1 cellular context compared by ENCODE assay signal in the genomic region with DNA sequence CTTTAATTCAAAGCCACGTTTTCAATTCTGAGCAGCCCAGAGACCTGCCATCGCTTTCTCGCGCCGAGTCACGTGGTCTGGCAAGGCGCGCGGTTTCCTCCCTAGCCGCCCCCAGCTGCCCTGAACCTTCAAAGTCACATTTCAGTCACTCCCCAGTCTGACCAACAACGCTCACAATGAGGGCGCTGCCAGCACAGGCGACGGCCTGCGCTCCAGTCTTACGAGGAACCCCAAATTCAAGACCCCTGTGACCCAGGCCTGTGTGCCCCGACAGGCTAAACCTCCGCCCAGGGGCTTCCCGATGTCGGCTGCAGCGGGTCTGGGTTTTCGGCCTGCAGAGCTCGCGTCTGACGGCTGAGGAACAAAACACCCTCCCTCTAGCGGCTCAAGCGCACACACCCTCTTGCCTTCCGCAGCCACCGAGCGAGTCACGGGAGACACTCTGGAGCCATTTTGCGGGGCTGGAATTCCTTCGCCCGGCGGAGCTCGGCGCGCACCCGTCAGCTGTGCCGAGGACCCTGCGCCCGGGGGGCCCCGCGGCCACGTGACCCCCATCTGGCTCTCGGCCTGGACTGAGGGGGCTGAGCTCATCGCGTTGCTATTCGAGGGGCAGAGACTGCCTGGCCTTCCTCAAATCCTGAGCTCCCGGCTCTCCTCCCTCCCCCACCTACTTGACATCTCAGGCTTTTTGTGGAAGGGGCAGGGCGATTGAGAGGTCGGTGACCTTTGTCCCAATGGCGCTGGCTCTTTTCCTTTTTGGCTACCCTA.
TF ChIP-seq lines count a peak whose summit lies in the region.

No MANE protein-coding gene starts in this region.

TF ChIP-seq in HepG2, 621 proteins besides CTCF, POLR2A, EP300 and RAD21 (continued from another document and continues in another):
- TF ChIP-seq, protein P1, sequence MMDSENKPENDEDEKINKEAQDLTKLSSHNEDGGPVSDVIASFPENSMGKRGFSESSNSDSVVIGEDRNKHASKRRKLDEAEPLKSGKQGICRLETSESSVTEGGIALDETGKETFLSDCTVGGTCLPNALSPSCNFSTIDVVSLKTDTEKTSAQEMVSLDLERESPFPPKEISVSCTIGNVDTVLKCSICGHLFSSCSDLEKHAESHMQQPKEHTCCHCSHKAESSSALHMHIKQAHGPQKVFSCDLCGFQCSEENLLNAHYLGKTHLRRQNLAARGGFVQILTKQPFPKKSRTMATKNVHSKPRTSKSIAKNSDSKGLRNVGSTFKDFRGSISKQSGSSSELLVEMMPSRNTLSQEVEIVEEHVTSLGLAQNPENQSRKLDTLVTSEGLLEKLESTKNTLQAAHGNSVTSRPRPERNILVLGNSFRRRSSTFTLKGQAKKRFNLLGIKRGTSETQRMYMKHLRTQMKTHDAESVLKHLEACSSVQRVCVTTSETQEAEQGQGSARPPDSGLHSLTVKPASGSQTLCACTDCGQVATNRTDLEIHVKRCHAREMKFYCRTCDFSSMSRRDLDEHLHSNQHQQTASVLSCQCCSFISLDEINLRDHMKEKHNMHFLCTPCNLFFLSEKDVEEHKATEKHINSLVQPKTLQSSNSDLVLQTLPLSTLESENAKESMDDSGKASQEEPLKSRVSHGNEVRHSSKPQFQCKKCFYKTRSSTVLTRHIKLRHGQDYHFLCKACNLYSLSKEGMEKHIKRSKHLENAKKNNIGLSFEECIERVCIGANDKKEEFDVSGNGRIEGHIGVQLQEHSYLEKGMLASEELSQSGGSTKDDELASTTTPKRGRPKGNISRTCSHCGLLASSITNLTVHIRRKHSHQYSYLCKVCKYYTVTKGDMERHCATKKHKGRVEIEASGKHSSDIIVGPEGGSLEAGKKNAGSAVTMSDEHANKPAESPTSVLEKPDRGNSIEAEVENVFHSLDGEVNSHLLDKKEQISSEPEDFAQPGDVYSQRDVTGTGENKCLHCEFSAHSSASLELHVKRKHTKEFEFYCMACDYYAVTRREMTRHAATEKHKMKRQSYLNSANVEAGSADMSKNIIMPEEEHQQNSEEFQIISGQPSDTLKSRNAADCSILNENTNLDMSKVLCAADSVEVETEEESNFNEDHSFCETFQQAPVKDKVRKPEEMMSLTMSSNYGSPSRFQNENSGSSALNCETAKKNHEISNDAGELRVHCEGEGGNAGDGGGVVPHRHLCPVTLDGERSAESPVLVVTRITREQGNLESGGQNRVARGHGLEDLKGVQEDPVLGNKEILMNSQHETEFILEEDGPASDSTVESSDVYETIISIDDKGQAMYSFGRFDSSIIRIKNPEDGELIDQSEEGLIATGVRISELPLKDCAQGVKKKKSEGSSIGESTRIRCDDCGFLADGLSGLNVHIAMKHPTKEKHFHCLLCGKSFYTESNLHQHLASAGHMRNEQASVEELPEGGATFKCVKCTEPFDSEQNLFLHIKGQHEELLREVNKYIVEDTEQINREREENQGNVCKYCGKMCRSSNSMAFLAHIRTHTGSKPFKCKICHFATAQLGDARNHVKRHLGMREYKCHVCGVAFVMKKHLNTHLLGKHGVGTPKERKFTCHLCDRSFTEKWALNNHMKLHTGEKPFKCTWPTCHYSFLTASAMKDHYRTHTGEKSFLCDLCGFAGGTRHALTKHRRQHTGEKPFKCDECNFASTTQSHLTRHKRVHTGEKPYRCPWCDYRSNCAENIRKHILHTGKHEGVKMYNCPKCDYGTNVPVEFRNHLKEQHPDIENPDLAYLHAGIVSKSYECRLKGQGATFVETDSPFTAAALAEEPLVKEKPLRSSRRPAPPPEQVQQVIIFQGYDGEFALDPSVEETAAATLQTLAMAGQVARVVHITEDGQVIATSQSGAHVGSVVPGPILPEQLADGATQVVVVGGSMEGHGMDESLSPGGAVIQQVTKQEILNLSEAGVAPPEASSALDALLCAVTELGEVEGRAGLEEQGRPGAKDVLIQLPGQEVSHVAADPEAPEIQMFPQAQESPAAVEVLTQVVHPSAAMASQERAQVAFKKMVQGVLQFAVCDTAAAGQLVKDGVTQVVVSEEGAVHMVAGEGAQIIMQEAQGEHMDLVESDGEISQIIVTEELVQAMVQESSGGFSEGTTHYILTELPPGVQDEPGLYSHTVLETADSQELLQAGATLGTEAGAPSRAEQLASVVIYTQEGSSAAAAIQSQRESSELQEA (CRISPR knock-in tag; IDR thresholded peaks at IDR 0.05; ENCODE audit: not compliant biosample characterization), result peak; percentile 56
- TF ChIP-seq MTF1 (CRISPR knock-in tag; IDR thresholded peaks at IDR 0.05) (no peak), NPAS2 (CRISPR knock-in tag; IDR thresholded peaks at IDR 0.05; ENCODE audit: borderline replicate concordance) (no peak), MIER3 (CRISPR knock-in tag; IDR thresholded peaks at IDR 0.05; ENCODE audit: borderline replicate concordance) (no peak), HNF4G (IDR thresholded peaks at IDR 0.05; ENCODE audit: borderline replicate concordance, low read depth, low read length) (0 out of 2 replicates have a peak, but pooled peaks have one; percentile 24), HNF4G (CRISPR knock-in tag; IDR thresholded peaks at IDR 0.05; ENCODE audit: borderline replicate concordance, low read depth) (peak; percentile 32; the same call in 1 of the 2 replicates), MED1 (CRISPR knock-in tag; IDR thresholded peaks at IDR 0.05) (peak; percentile 55), NFE2L1 (CRISPR knock-in tag; IDR thresholded peaks at IDR 0.05; ENCODE audit: borderline replicate concordance) (0 out of 2 replicates have a peak, but pooled peaks have one; percentile 21), ZNF790 (CRISPR knock-in tag; IDR thresholded peaks at IDR 0.05; ENCODE audit: borderline replicate concordance) (no peak; the same call in 1 of the 2 replicates), TAF15 (IDR thresholded peaks at IDR 0.05; ENCODE audit: low read depth, low read length, poor library complexity, severe bottlenecking) (peak; percentile 25), PRPF4 (IDR thresholded peaks at IDR 0.05; ENCODE audit: low read depth, low read length, poor library complexity, severe bottlenecking) (no peak), PHF20 (CRISPR knock-in tag; IDR thresholded peaks at IDR 0.05) (no peak), ERF (CRISPR knock-in tag; IDR thresholded peaks at IDR 0.05) (0 out of 2 replicates have a peak, but pooled peaks have one; percentile 43), HMG20A (CRISPR knock-in tag; IDR thresholded peaks at IDR 0.05; ENCODE audit: borderline replicate concordance) (no peak), ZSCAN12 (CRISPR knock-in tag; IDR thresholded peaks at IDR 0.05) (no peak), HNRNPUL1 (IDR thresholded peaks at IDR 0.05; ENCODE audit: low read depth, low read length) (no peak), ZNF562 (CRISPR knock-in tag; IDR thresholded peaks at IDR 0.05; ENCODE audit: borderline replicate concordance) (no peak), FOXP1 (IDR thresholded peaks at IDR 0.05) (no peak), FOXP1 (CRISPR knock-in tag; IDR thresholded peaks at IDR 0.05) (no peak), RORA (CRISPR knock-in tag; IDR thresholded peaks at IDR 0.05) (no peak), PHF8 (CRISPR knock-in tag; IDR thresholded peaks at IDR 0.05) (peak; percentile 62; the same call in 1 of the 2 replicates), ZNF629 (CRISPR knock-in tag; conservative IDR thresholded peaks at IDR 0.05) (no peak), ZKSCAN5 (CRISPR knock-in tag; IDR thresholded peaks at IDR 0.05) (no peak), MEF2D (CRISPR knock-in tag; IDR thresholded peaks at IDR 0.05) (peak; percentile 69; the same call in 1 of the 2 replicates), RBAK (CRISPR knock-in tag; IDR thresholded peaks at IDR 0.05) (no peak), ZNF547 (CRISPR knock-in tag; IDR thresholded peaks at IDR 0.05) (peak; percentile 85), ELF3 (CRISPR knock-in tag; IDR thresholded peaks at IDR 0.05) (0 out of 2 replicates have a peak, but pooled peaks have one; percentile 5), U2AF2 (IDR thresholded peaks at IDR 0.05; ENCODE audit: low read depth, low read length) (0 out of 2 replicates have a peak, but pooled peaks have one; percentile 27), RCOR2 (CRISPR knock-in tag; IDR thresholded peaks at IDR 0.05) (no peak), MATR3 (CRISPR knock-in tag; IDR thresholded peaks at IDR 0.05) (no peak), ADNP (CRISPR knock-in tag; IDR thresholded peaks at IDR 0.05) (no peak), ZSCAN20 (CRISPR knock-in tag; IDR thresholded peaks at IDR 0.05; ENCODE audit: borderline replicate concordance) (no peak), YEATS4 (CRISPR knock-in tag; IDR thresholded peaks at IDR 0.05; ENCODE audit: borderline replicate concordance) (peak; percentile 32; the same call in 1 of the 2 replicates), FOXO1 (CRISPR knock-in tag; IDR thresholded peaks at IDR 0.05) (0 out of 2 replicates have a peak, but pooled peaks have one; percentile 4), ZNF510 (CRISPR knock-in tag; IDR thresholded peaks at IDR 0.05; ENCODE audit: low read depth) (no peak), KDM3A (CRISPR knock-in tag; IDR thresholded peaks at IDR 0.05; ENCODE audit: low read depth) (0 out of 2 replicates have a peak, but pooled peaks have one; percentile 44)
- TF ChIP-seq, protein P2, sequence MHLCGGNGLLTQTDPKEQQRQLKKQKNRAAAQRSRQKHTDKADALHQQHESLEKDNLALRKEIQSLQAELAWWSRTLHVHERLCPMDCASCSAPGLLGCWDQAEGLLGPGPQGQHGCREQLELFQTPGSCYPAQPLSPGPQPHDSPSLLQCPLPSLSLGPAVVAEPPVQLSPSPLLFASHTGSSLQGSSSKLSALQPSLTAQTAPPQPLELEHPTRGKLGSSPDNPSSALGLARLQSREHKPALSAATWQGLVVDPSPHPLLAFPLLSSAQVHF (CRISPR knock-in tag; IDR thresholded peaks at IDR 0.05), result 0 out of 2 replicates have a peak, but pooled peaks have one; percentile 32
- TF ChIP-seq, protein P3, sequence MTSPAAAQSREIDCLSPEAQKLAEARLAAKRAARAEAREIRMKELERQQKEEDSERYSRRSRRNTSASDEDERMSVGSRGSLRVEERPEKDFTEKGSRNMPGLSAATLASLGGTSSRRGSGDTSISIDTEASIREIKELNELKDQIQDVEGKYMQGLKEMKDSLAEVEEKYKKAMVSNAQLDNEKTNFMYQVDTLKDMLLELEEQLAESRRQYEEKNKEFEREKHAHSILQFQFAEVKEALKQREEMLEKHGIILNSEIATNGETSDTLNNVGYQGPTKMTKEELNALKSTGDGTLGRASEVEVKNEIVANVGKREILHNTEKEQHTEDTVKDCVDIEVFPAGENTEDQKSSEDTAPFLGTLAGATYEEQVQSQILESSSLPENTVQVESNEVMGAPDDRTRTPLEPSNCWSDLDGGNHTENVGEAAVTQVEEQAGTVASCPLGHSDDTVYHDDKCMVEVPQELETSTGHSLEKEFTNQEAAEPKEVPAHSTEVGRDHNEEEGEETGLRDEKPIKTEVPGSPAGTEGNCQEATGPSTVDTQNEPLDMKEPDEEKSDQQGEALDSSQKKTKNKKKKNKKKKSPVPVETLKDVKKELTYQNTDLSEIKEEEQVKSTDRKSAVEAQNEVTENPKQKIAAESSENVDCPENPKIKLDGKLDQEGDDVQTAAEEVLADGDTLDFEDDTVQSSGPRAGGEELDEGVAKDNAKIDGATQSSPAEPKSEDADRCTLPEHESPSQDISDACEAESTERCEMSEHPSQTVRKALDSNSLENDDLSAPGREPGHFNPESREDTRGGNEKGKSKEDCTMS (CRISPR knock-in tag; conservative IDR thresholded peaks at IDR 0.05), result no peak
- TF ChIP-seq, protein P4, sequence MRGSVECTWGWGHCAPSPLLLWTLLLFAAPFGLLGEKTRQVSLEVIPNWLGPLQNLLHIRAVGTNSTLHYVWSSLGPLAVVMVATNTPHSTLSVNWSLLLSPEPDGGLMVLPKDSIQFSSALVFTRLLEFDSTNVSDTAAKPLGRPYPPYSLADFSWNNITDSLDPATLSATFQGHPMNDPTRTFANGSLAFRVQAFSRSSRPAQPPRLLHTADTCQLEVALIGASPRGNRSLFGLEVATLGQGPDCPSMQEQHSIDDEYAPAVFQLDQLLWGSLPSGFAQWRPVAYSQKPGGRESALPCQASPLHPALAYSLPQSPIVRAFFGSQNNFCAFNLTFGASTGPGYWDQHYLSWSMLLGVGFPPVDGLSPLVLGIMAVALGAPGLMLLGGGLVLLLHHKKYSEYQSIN (CRISPR knock-in tag; IDR thresholded peaks at IDR 0.05; ENCODE audit: borderline replicate concordance), result no peak
- TF ChIP-seq, protein P5, sequence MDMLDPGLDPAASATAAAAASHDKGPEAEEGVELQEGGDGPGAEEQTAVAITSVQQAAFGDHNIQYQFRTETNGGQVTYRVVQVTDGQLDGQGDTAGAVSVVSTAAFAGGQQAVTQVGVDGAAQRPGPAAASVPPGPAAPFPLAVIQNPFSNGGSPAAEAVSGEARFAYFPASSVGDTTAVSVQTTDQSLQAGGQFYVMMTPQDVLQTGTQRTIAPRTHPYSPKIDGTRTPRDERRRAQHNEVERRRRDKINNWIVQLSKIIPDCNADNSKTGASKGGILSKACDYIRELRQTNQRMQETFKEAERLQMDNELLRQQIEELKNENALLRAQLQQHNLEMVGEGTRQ (IDR thresholded peaks at IDR 0.05; ENCODE audit: low read depth, low read length), result peak; percentile 63; the same call in 1 of the 2 replicates
- TF ChIP-seq, protein P5 (CRISPR knock-in tag; IDR thresholded peaks at IDR 0.05; ENCODE audit: borderline replicate concordance), result peak; percentile 86; the same call in 1 of the 2 replicates
- TF ChIP-seq, protein P6, sequence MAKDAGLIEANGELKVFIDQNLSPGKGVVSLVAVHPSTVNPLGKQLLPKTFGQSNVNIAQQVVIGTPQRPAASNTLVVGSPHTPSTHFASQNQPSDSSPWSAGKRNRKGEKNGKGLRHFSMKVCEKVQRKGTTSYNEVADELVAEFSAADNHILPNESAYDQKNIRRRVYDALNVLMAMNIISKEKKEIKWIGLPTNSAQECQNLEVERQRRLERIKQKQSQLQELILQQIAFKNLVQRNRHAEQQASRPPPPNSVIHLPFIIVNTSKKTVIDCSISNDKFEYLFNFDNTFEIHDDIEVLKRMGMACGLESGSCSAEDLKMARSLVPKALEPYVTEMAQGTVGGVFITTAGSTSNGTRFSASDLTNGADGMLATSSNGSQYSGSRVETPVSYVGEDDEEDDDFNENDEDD (CRISPR knock-in tag; IDR thresholded peaks at IDR 0.05; ENCODE audit: borderline replicate concordance), result peak; percentile 70; the same call in 1 of the 2 replicates
- TF ChIP-seq, protein P7, sequence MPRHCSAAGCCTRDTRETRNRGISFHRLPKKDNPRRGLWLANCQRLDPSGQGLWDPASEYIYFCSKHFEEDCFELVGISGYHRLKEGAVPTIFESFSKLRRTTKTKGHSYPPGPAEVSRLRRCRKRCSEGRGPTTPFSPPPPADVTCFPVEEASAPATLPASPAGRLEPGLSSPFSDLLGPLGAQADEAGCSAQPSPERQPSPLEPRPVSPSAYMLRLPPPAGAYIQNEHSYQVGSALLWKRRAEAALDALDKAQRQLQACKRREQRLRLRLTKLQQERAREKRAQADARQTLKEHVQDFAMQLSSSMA (CRISPR knock-in tag; IDR thresholded peaks at IDR 0.05), result peak; percentile 77; the same call in 1 of the 2 replicates
